Comparison of ENCODE assay signal across 23 cellular contexts in the genomic region with DNA sequence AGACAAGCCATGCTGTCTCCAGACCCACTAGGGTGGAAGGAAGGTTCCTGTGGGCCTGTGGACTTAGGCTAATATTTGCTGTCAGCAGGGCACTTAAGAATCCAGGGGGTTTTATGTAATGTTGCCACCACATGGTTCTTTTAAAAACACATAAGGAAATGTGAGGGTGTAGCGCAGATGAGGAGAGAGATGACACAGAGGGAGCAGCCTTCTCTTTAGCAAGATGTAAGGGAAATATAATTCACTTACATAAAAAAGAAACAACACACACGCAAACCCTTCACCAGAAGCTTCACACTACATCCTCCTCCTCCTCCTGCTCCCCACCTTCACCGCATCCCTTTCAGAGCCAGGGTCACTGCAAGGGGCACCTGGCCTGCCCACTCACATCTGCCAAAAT. TPM values are rescaled to one million over a fixed set of nuclear protein-coding genes. Genes with fewer than 3 reads are reported as not detected.
DNase-seq lines count a peak whose midpoint lies in the region; ATAC-seq, FAIRE-seq and TF ChIP-seq lines count a peak whose summit lies in the region.
"Had no signal": no experiment of that assay in that cellular context is flagged by ENCODE, and none has a peak within 500 bp of the region (broad histone marks: within the 10 kb centered on the region; RNA-seq: fewer than 3 reads in every experiment).

No MANE protein-coding gene starts in this region.

- TF ChIP-seq CTCF in astrocyte (IDR thresholded peaks at IDR 0.05; ENCODE audit: insufficient read depth, low read depth, low read length) (no peak), dorsolateral prefrontal cortex (IDR thresholded peaks at IDR 0.05 in 54 of 56, conservative IDR thresholded peaks at IDR 0.05 in 2 of 56; ENCODE audit: low read depth in 1 of 56, partially characterized antibody in 56 of 56) (no peak), neural crest cell (conservative IDR thresholded peaks at IDR 0.05) (no peak)

- H2AFZ ChIP-seq in astrocyte (ENCODE audit: low read depth, low read length) = no peak overlapping the region
- H2AFZ ChIP-seq: GM23338 had no signal

- H3K4me1 ChIP-seq in astrocyte (ENCODE audit: insufficient read depth, low read length) = peaks cover 5% of the 10 kb centered on the region
- peaks cover 3% of the 10 kb centered on the region for H3K4me1 ChIP-seq in right cardiac atrium (ENCODE audit: control insufficient read depth, insufficient read depth, low read length)

- intact Hi-C loops in dorsolateral prefrontal cortex (cut with DNase I) = loop anchor here in 1 of 2 donors (10.0 kb wide), 1 partner anchor 149 kb away; a partner anchor contains a TSS
- intact Hi-C loops in right cardiac atrium (cut with DNase I) = no loop called here

- H4K20me1 ChIP-seq in astrocyte (ENCODE audit: insufficient read depth, low read length) = no peaks in the 10 kb centered on the region
- H4K20me1 ChIP-seq: BLaER1 had no signal

- DNase-seq in NCI-H69 (lab: John Stamatoyannopoulos, UW) (peak; percentile 22), astrocyte (ENCODE audit: low read depth) (no peak), dorsolateral prefrontal cortex (no peak), neural crest cell (ENCODE audit: low read depth, low spot score) (no peak), RKO (ENCODE audit: low spot score) (no peak), right cardiac atrium (no peak)
- DNase-seq: Caco-2; CD4-positive, CD25-positive, alpha-beta regulatory T cell; CD8-positive, alpha-beta T cell; DMS153; DND-41; H9 had no signal

- no peak overlapping the region for H3K4me3 ChIP-seq in astrocyte (ENCODE audit: insufficient read depth, low read depth, low read length)
- no peak overlapping the region for H3K4me3 ChIP-seq in dorsolateral prefrontal cortex
- H3K4me3 ChIP-seq in right cardiac atrium (ENCODE audit: low read length) = no peak overlapping the region
- H3K4me3 ChIP-seq: BLaER1, GM23338 had no signal

- WGBS in right cardiac atrium = 87% methylated on average over 3 of the region's 3 CpGs

- H3K27me3 Mint-ChIP-seq in astrocyte (ENCODE audit: low read depth, unreplicated experiment) = peaks cover 11% of the 10 kb centered on the region
- H3K27me3 Mint-ChIP-seq in neural crest cell (ENCODE audit: low read depth) = peaks cover 14% of the 10 kb centered on the region

- peaks cover 12% of the 10 kb centered on the region for H3K36me3 Mint-ChIP-seq in astrocyte (ENCODE audit: low read depth, unreplicated experiment)
- H3K36me3 Mint-ChIP-seq in neural crest cell (ENCODE audit: low read depth) = no peaks in the 10 kb centered on the region
- H3K36me3 Mint-ChIP-seq: CD4-positive, CD25-positive, alpha-beta regulatory T cell; CD8-positive, alpha-beta T cell had no signal

- no peak overlapping the region for H3K27ac Mint-ChIP-seq in astrocyte (ENCODE audit: unreplicated experiment)
- H3K27ac Mint-ChIP-seq in neural crest cell (ENCODE audit: unreplicated experiment) = no peak overlapping the region
- H3K27ac Mint-ChIP-seq: B cell; CD4-positive, CD25-positive, alpha-beta regulatory T cell; CD8-positive, alpha-beta T cell; GM23338; H9 had no signal

- H3K9ac ChIP-seq in astrocyte (ENCODE audit: low read length) = no peak overlapping the region
- H3K9ac ChIP-seq: BLaER1 had no signal

- ATAC-seq in HG03025 (IDR thresholded peaks at IDR 0.05; ENCODE audit: low FRiP score, unreplicated experiment) (no peak), GM18861 (IDR thresholded peaks at IDR 0.05; ENCODE audit: unreplicated experiment) (no peak), right cardiac atrium (no peak)
- ATAC-seq: CD8-positive, alpha-beta T cell; GM23338; HCT116 had no signal

- H3K27me3 ChIP-seq in astrocyte (ENCODE audit: insufficient read depth, low read length) = no peaks in the 10 kb centered on the region
- no peaks in the 10 kb centered on the region for H3K27me3 ChIP-seq in dorsolateral prefrontal cortex
- no peaks in the 10 kb centered on the region for H3K27me3 ChIP-seq in right cardiac atrium (ENCODE audit: control insufficient read depth, insufficient read depth)

- no peaks in the 10 kb centered on the region for H3K79me2 ChIP-seq in astrocyte (ENCODE audit: insufficient read depth, low read length)

- H3K4me3 Mint-ChIP-seq in astrocyte (ENCODE audit: unreplicated experiment) (peak overlapping the region; percentile 17), neural crest cell (peak overlapping the region; percentile 9)
- H3K4me3 Mint-ChIP-seq: B cell; CD4-positive, CD25-positive, alpha-beta regulatory T cell; CD8-positive, alpha-beta T cell; GM23338; H9 had no signal

- no peaks in the 10 kb centered on the region for H3K36me3 ChIP-seq in astrocyte (ENCODE audit: insufficient read depth, low read length)
- H3K36me3 ChIP-seq: BLaER1 had no signal

- H3K27ac ChIP-seq in astrocyte (ENCODE audit: low read depth, low read length) = no peak overlapping the region
- peak overlapping the region in 47 of 59 donors; percentile 0 to 88 (median 61) for H3K27ac ChIP-seq in dorsolateral prefrontal cortex
- no peak overlapping the region for H3K27ac ChIP-seq in right cardiac atrium (ENCODE audit: low read length)
- H3K27ac ChIP-seq: 22Rv1, BLaER1, C4-2B had no signal

- H3K9me3 Mint-ChIP-seq in astrocyte (ENCODE audit: unreplicated experiment) (no peaks in the 10 kb centered on the region), neural crest cell (no peaks in the 10 kb centered on the region)
- H3K9me3 Mint-ChIP-seq: CD8-positive, alpha-beta T cell; GM23338; H9 had no signal

- no peaks in the 10 kb centered on the region for H3K9me3 ChIP-seq in astrocyte (ENCODE audit: insufficient read depth, low read depth, low read length)
- H3K9me3 ChIP-seq in right cardiac atrium (ENCODE audit: control insufficient read depth, low read length) = no peaks in the 10 kb centered on the region
- H3K9me3 ChIP-seq: BLaER1, Caco-2 had no signal

- H3K4me1 Mint-ChIP-seq in astrocyte (ENCODE audit: low read depth, unreplicated experiment) (no peaks in the 10 kb centered on the region), neural crest cell (peaks cover 6% of the 10 kb centered on the region)

- FAIRE-seq in astrocyte (lab: Jason Lieb, UNC) = no peak
- FAIRE-seq: A204.1, G401.6, GM12892 had no signal

- no peak overlapping the region for H3K4me2 ChIP-seq in astrocyte (ENCODE audit: low read length)
- H3K4me2 ChIP-seq: BLaER1, GM23338 had no signal

RNA-seq across cellular contexts. Expression of a gene that starts 4.9 kb away (rescaled TPM):
- total RNA-seq in astrocyte (43.3 and 43.6 TPM in 2 replicates), dorsolateral prefrontal cortex (100 to 1,000 TPM in 2 of 120 experiments, 10 to 100 TPM in 118; 37.9 to 103 (median 73.9) TPM), neural crest cell (15.9 and 17.3 TPM in 2 replicates), right cardiac atrium (10 to 100 TPM; 14.9 to 17.1 (median 15.6) TPM)
- 8.7 TPM for polyA plus RNA-seq in right cardiac atrium

RNA-seq across cellular contexts. Expression of a gene that starts 18.5 kb away (rescaled TPM):
- total RNA-seq in astrocyte (18.3 and 20.8 TPM in 2 replicates), dorsolateral prefrontal cortex (100 to 1,000 TPM in 112 of 120 experiments, 10 to 100 TPM in 8; 85.9 to 178 (median 123) TPM), neural crest cell (74.7 and 75.6 TPM in 2 replicates), right cardiac atrium (10 to 100 TPM; 29.3 to 44.6 (median 38.1) TPM)
- 28.9 TPM for polyA plus RNA-seq in right cardiac atrium

RNA-seq across cellular contexts. Expression of a gene that starts 25.1 kb away (rescaled TPM):
- 16.8 and 24.5 TPM in 2 replicates for total RNA-seq in astrocyte
- 100 to 1,000 TPM in 54 of 120 experiments, 10 to 100 TPM in 66; 29.1 to 145 (median 96.5) TPM for total RNA-seq in dorsolateral prefrontal cortex
- 41.2 and 43.8 TPM in 2 replicates for total RNA-seq in neural crest cell
- total RNA-seq in right cardiac atrium = 10 to 100 TPM; 14.0 to 22.6 (median 18.1) TPM
- polyA plus RNA-seq in right cardiac atrium = 21.3 TPM
- total RNA-seq: B cell had no signal
- polyA plus RNA-seq: CD4-positive, CD25-positive, alpha-beta regulatory T cell had no signal

RNA-seq across cellular contexts. Expression of a gene that starts 36.3 kb away (rescaled TPM):
- total RNA-seq in astrocyte (7.2 and 8.6 TPM in 2 replicates), dorsolateral prefrontal cortex (1,000 to 10,000 TPM in 27 of 120 experiments, 100 to 1,000 TPM in 93; 272 to 2,157 (median 860) TPM), neural crest cell (16.9 and 20.8 TPM in 2 replicates), right cardiac atrium (under 1 TPM; 0.09 to 0.31 (median 0.20) TPM)
- polyA plus RNA-seq in right cardiac atrium = 0.20 TPM

RNA-seq across cellular contexts. Expression of a gene that starts 39.1 kb away (rescaled TPM):
- 94.5 and 107 TPM in 2 replicates for total RNA-seq in astrocyte
- 100 to 1,000 TPM; 106 to 224 (median 181) TPM for total RNA-seq in dorsolateral prefrontal cortex
- total RNA-seq in neural crest cell = 133 and 138 TPM in 2 replicates
- total RNA-seq in right cardiac atrium = 10 to 100 TPM; 88.6 to 92.4 (median 89.5) TPM
- polyA plus RNA-seq in right cardiac atrium = 99.2 TPM

Comparison
In these comparisons a context has a peak if more than half of its experiments do, and no peak if none do; other contexts are left out.
1. H3K27ac ChIP-seq: peak in dorsolateral prefrontal cortex (47 of 59); none in astrocyte (single experiment) and right cardiac atrium (single experiment).